Comparison of ENCODE assay signal across 16 cellular contexts in genomic region chr3:45566951-45567411, GRCh38. TPM values are rescaled to one million over a fixed set of nuclear protein-coding genes. Genes with fewer than 3 reads are reported as not detected.
A peak's percentile ranks its signal among the peaks of the same experiment; 100 is the strongest.
DNase-seq lines count a peak whose midpoint lies in the region; ATAC-seq and TF ChIP-seq lines count a peak whose summit lies in the region.
"Had no signal": no experiment of that assay in that cellular context is flagged by ENCODE, and none has a peak within 500 bp of the region (broad histone marks: within the 10 kb centered on the region; RNA-seq: fewer than 3 reads in every experiment).

No MANE protein-coding gene starts in this region.

- H2AK5ac ChIP-seq in neuronal stem cell (ENCODE audit: low read depth, low read length): peak overlapping the region; percentile 68

- peaks cover 13% of the 10 kb centered on the region for H3K4me1 ChIP-seq in CD4-positive, CD25-positive, alpha-beta regulatory T cell (ENCODE audit: control insufficient read depth, insufficient read depth, low read length, poor library complexity, severe bottlenecking)
- H3K4me1 ChIP-seq in MM.1S (ENCODE audit: low read length): peaks cover 79% of the 10 kb centered on the region
- H3K4me1 ChIP-seq in neuronal stem cell (ENCODE audit: control insufficient read depth in 2 of 2, insufficient read depth in 1 of 2, low read depth in 1 of 2, low read length in 2 of 2): no peaks in the 10 kb centered on the region
- H3K4me1 ChIP-seq: colonic mucosa had no signal

- no peaks in the 10 kb centered on the region for H4K20me1 ChIP-seq in MM.1S (ENCODE audit: insufficient read depth, low read length)

- H3K18ac ChIP-seq in neuronal stem cell (ENCODE audit: low read length): peak overlapping the region; percentile 60

- peaks cover 0 to 2% (median 0%) of the 10 kb centered on the region in 7 donors for H3K9me3 Mint-ChIP-seq in CD4-positive, CD25-positive, alpha-beta regulatory T cell
- H3K9me3 Mint-ChIP-seq in chondrocyte (ENCODE audit: low read depth): peaks cover 7% of the 10 kb centered on the region

- H4K91ac ChIP-seq in neuronal stem cell (ENCODE audit: low read depth, low read length, poor library complexity): no peak overlapping the region

- TF ChIP-seq CTCF in MM.1S (IDR thresholded peaks at IDR 0.05; ENCODE audit: low read length) (no peak), chondrocyte (IDR thresholded peaks at IDR 0.05) (no peak)

- peak overlapping the region; percentile 18 to 86 (median 25) for H3K27ac Mint-ChIP-seq in CD4-positive, CD25-positive, alpha-beta regulatory T cell
- no peak overlapping the region for H3K27ac Mint-ChIP-seq in chondrocyte (ENCODE audit: unreplicated experiment)

- no peak overlapping the region for H2BK120ac ChIP-seq in neuronal stem cell (ENCODE audit: low read depth, low read length)

- no peaks in the 10 kb centered on the region for H3K27me3 Mint-ChIP-seq in CD4-positive, CD25-positive, alpha-beta regulatory T cell
- no peaks in the 10 kb centered on the region for H3K27me3 Mint-ChIP-seq in chondrocyte (ENCODE audit: low read depth)

- no peak overlapping the region for H3K27ac ChIP-seq in CD4-positive, CD25-positive, alpha-beta regulatory T cell (ENCODE audit: insufficient read depth, low read length, poor library complexity, severe bottlenecking)
- H3K27ac ChIP-seq in MM.1S (ENCODE audit: low read length) (peak overlapping the region; percentile 99), neuronal stem cell (replicated peaks; ENCODE audit: low read length) (no peak overlapping the region)
- H3K27ac ChIP-seq: colonic mucosa, left lung, WERI-Rb-1 had no signal

- H3K27me3 ChIP-seq in CD4-positive, CD25-positive, alpha-beta regulatory T cell (ENCODE audit: control insufficient read depth, insufficient read depth, low read length): no peaks in the 10 kb centered on the region
- H3K27me3 ChIP-seq in MM.1S (replicated peaks; ENCODE audit: insufficient read depth, low read length) (no peaks in the 10 kb centered on the region), neuronal stem cell (ENCODE audit: control insufficient read depth in 3 of 3, insufficient read depth in 3 of 3, low read depth in 1 of 3, low read length in 3 of 3) (no peaks in the 10 kb centered on the region)
- H3K27me3 ChIP-seq: colonic mucosa, left lung, transverse colon had no signal

- no peak overlapping the region for H2BK15ac ChIP-seq in neuronal stem cell (ENCODE audit: low read length)

- H3K4me3 ChIP-seq in CD4-positive, CD25-positive, alpha-beta regulatory T cell (ENCODE audit: low read depth, low read length): no peak overlapping the region
- H3K4me3 ChIP-seq in MM.1S (ENCODE audit: low read length) (0 out of 2 replicates have a peak overlapping the region, but pooled peaks have one; percentile 25), neuronal stem cell (ENCODE audit: low read length in 2 of 2) (no peak overlapping the region)
- H3K4me3 ChIP-seq: colonic mucosa, left lung, transverse colon had no signal

- H3K14ac ChIP-seq in neuronal stem cell (ENCODE audit: low read length): no peak overlapping the region

- no peak for ATAC-seq in CD4-positive, CD25-positive, alpha-beta regulatory T cell (ENCODE audit: low read depth in 2 of 2)

- H3K9ac ChIP-seq in MM.1S (ENCODE audit: low read length) (peak overlapping the region; percentile 70), neuronal stem cell (ENCODE audit: low read depth, low read length, poor library complexity) (no peak overlapping the region)

- no peaks in the 10 kb centered on the region for H3K9me3 ChIP-seq in CD4-positive, CD25-positive, alpha-beta regulatory T cell (ENCODE audit: control insufficient read depth in 2 of 2, low read length in 2 of 2)
- H3K9me3 ChIP-seq in MM.1S (replicated peaks; ENCODE audit: insufficient read depth, low read length): no peaks in the 10 kb centered on the region
- peaks cover 0 to 1% of the 10 kb centered on the region in 2 donors for H3K9me3 ChIP-seq in neuronal stem cell (replicated peaks in 1 of 2; ENCODE audit: control insufficient read depth in 2 of 2, insufficient read depth in 1 of 2, low read depth in 1 of 2, low read length in 2 of 2)
- H3K9me3 ChIP-seq: colonic mucosa, left lung, transverse colon had no signal

- H4K8ac ChIP-seq in neuronal stem cell (ENCODE audit: low read depth, low read length): no peak overlapping the region

- peaks cover 4% of the 10 kb centered on the region for H3K36me3 Mint-ChIP-seq in CD4-positive, CD25-positive, alpha-beta regulatory T cell
- H3K36me3 Mint-ChIP-seq in chondrocyte (ENCODE audit: low read depth): no peaks in the 10 kb centered on the region

- DNase-seq in CD4-positive, CD25-positive, alpha-beta regulatory T cell: no peak
- DNase-seq in MM.1S (no peak), chondrocyte (ENCODE audit: low spot score) (peak; percentile 68), neuronal stem cell (ENCODE audit: low spot score) (no peak), DMS53 treated with DMSO at 0.1 percent for 48 hours (lab: John Stamatoyannopoulos, UW; ENCODE audit: unreplicated experiment) (no peak), D341Med (ENCODE audit: low spot score) (no peak), germinal center (ENCODE audit: low spot score) (no peak)
- no peak for DNase-seq in stimulated activated CD4-positive, alpha-beta T cell treated with anti-CD3 and anti-CD28 coated beads, Interleukin-4, amount 100 ng/mL, for 4 hours
- DNase-seq: activated gamma-delta T cell treated with Interleukin-2 at 50 U/mL for 16 hours, colonic mucosa, DMS153, left lung, NCI-H1105 treated with DMSO at 0.1 percent for 48 hours, NCI-H2171 treated with DMSO at 0.1 percent for 48 hours, WERI-Rb-1 had no signal

- H3K4me1 Mint-ChIP-seq in CD4-positive, CD25-positive, alpha-beta regulatory T cell: peaks cover 6 to 27% (median 21%) of the 10 kb centered on the region in 4 donors
- H3K4me1 Mint-ChIP-seq in chondrocyte (ENCODE audit: low read depth): peaks cover 4% of the 10 kb centered on the region

- H3K4me2 ChIP-seq in MM.1S (ENCODE audit: low read depth, low read length) (peak overlapping the region; percentile 67), neuronal stem cell (ENCODE audit: insufficient read depth, low read length, poor library complexity, severe bottlenecking) (no peak overlapping the region)

- H3F3A ChIP-seq in MM.1S (ENCODE audit: insufficient read depth, low read length): peaks cover 47% of the 10 kb centered on the region

- H3K79me1 ChIP-seq in neuronal stem cell (ENCODE audit: low read depth, low read length): no peaks in the 10 kb centered on the region

- H2BK12ac ChIP-seq in neuronal stem cell (ENCODE audit: low read length): no peak overlapping the region

- no peaks in the 10 kb centered on the region for H3K9me2 ChIP-seq in MM.1S (replicated peaks; ENCODE audit: insufficient read depth, low read length)

- no peak overlapping the region for H3K4ac ChIP-seq in neuronal stem cell (ENCODE audit: low read length)

- H3K36me3 ChIP-seq in CD4-positive, CD25-positive, alpha-beta regulatory T cell (ENCODE audit: control insufficient read depth, insufficient read depth, low read length): no peaks in the 10 kb centered on the region
- H3K36me3 ChIP-seq in MM.1S (replicated peaks; ENCODE audit: insufficient read depth, low read length) (no peaks in the 10 kb centered on the region), neuronal stem cell (replicated peaks in 1 of 2; ENCODE audit: control insufficient read depth in 2 of 2, insufficient read depth in 2 of 2, low read length in 2 of 2) (no peaks in the 10 kb centered on the region)
- H3K36me3 ChIP-seq: colonic mucosa, left lung, transverse colon, WERI-Rb-1 had no signal

- no peak overlapping the region for H3K4me3 Mint-ChIP-seq in CD4-positive, CD25-positive, alpha-beta regulatory T cell
- no peak overlapping the region for H3K4me3 Mint-ChIP-seq in chondrocyte (ENCODE audit: unreplicated experiment)

- peak overlapping the region; percentile 37 for H3K23ac ChIP-seq in neuronal stem cell (ENCODE audit: low read depth, low read length, poor library complexity)

- H3K79me2 ChIP-seq in MM.1S (ENCODE audit: low read length): peaks cover 12% of the 10 kb centered on the region; the same call in 1 of the 2 replicates

- WGBS in neuronal stem cell (ENCODE audit: extremely low coverage in 2 of 2, insufficient read length in 2 of 2, insufficient replicate concordance in 1 of 2), 2 donors: no CpG with 5 or more reads among the region's 7 CpGs

- H2AFZ ChIP-seq in MM.1S (ENCODE audit: low read length): no peak overlapping the region
- H2AFZ ChIP-seq in neuronal stem cell (ENCODE audit: low read length): no peak overlapping the region

- H2BK5ac ChIP-seq in neuronal stem cell (ENCODE audit: low read length): no peak overlapping the region

RNA-seq across cellular contexts. Expression of gene LIMD1, which starts 27.6 kb away (rescaled TPM):
- total RNA-seq in CD4-positive, CD25-positive, alpha-beta regulatory T cell: 46.3 TPM
- polyA plus RNA-seq in CD4-positive, CD25-positive, alpha-beta regulatory T cell: 10 to 100 TPM in 1 of 4 donors, 1 to 10 TPM in 3; 7.1 to 12.9 (median 8.2) TPM
- total RNA-seq in chondrocyte: 20.0 to 32.0 TPM (median 29.6 TPM) in 3 replicates
- polyA plus RNA-seq in neuronal stem cell (2013, experiment 1 of 2): 5.5 TPM
- 5.7 TPM for polyA plus RNA-seq in neuronal stem cell (2013, experiment 2 of 2)
